In genomic region chr4:150961566-150961965, GRCh38 we compare ENCODE assay signal across 1 cellular context.
TF ChIP-seq lines count a peak whose summit lies in the region.

No MANE protein-coding gene starts in this region.

TF ChIP-seq in GM12878, 131 proteins besides CTCF, POLR2A, EP300 and RAD21 (continued from another document):
- no peak for TF ChIP-seq PML (IDR thresholded peaks at IDR 0.05; ENCODE audit: low read length)
- no peak for TF ChIP-seq MLLT1 (IDR thresholded peaks at IDR 0.05)
- TF ChIP-seq NR2C2 (IDR thresholded peaks at IDR 0.05; ENCODE audit: borderline replicate concordance, control insufficient read depth, insufficient read length, low read depth), result no peak
- TF ChIP-seq BCL11A (IDR thresholded peaks at IDR 0.05; ENCODE audit: low read depth, low read length), result no peak
- TF ChIP-seq DPF2 (IDR thresholded peaks at IDR 0.05), result no peak
- no peak for TF ChIP-seq USF2 (IDR thresholded peaks at IDR 0.05; ENCODE audit: borderline replicate concordance, low read depth, low read length)
- no peak for TF ChIP-seq NR2C1 (IDR thresholded peaks at IDR 0.05)
- TF ChIP-seq PAX5 (IDR thresholded peaks at IDR 0.05; ENCODE audit: borderline replicate concordance, low read depth, low read length), result no peak
- TF ChIP-seq TCF12 (IDR thresholded peaks at IDR 0.05; ENCODE audit: low read depth, low read length), result no peak
- TF ChIP-seq SMARCA5 (IDR thresholded peaks at IDR 0.05), result no peak
- no peak for TF ChIP-seq FOXK2 (IDR thresholded peaks at IDR 0.05)
- no peak for TF ChIP-seq RBBP5 (conservative IDR thresholded peaks at IDR 0.05)
- TF ChIP-seq ZBTB11 (CRISPR knock-in tag; IDR thresholded peaks at IDR 0.05), result no peak
- no peak for TF ChIP-seq BCL3 (IDR thresholded peaks at IDR 0.05; ENCODE audit: borderline replicate concordance, insufficient read depth, low read depth, low read length, poor library complexity, severe bottlenecking)
